Comparison of ENCODE assay signal across 8 cellular contexts in genomic region chr12:33439587-33440011, GRCh38. TPM values are rescaled to one million over a fixed set of nuclear protein-coding genes. Genes with fewer than 3 reads are reported as not detected.
DNase-seq lines count a peak whose midpoint lies in the region; ATAC-seq, FAIRE-seq and TF ChIP-seq lines count a peak whose summit lies in the region.

SYT10 (minus strand) TSS chr12:33439819; CDS start chr12:33439522, 297 bp downstream.

- DNase-seq in A673 (ENCODE audit: low spot score) (peak; percentile 20), GM12878 (ENCODE audit: low read depth, low spot score) (no peak), lower leg skin (ENCODE audit: low spot score in 2 of 2) (no peak), tibial nerve (ENCODE audit: low spot score in 2 of 2) (no peak)
- no peak for DNase-seq in stimulated activated CD4-positive, alpha-beta T cell treated with anti-CD3 and anti-CD28 coated beads, Interleukin-4, amount 100 ng/mL, for 4 hours

- RAD21 ChIA-PET in GM12878 (lab: Charles Lee; ENCODE audit: unreplicated experiment), result no interaction called here

- WGBS in GM12878 (ENCODE audit: insufficient coverage, insufficient replicate concordance, low lambda C conversion rate, missing lambda C conversion rate), result 78% methylated on average over 28 of the region's 49 CpGs
- 0 to 2% methylated on average over 10 to 26 of the region's 49 CpGs for WGBS in lower leg skin, 2 donors
- WGBS in tibial nerve, 2 donors, result 0 to 1% methylated on average over 34 to 48 of the region's 49 CpGs

- no TSS peak for BruUV-seq in A673 (replicated peaks; lab: Mats Ljungman, UMichigan)
- BruUV-seq in GM12878 (replicated peaks; lab: Mats Ljungman, UMichigan), result no TSS peak

- CTCF ChIA-PET in A673 (lab: Charles Lee) (no interaction called here), HEK293 (lab: Yijun Ruan, JAX) (no interaction called here), GM12878 (lab: Yijun Ruan, JAX) (no interaction called here)

- intact Hi-C loops in A673 (cut with micrococcal nuclease; ENCODE audit: unreplicated experiment), result no loop called here
- intact Hi-C loops in GM12878 (cut with micrococcal nuclease; ENCODE audit: unreplicated experiment), result no loop called here
- intact Hi-C loops in lower leg skin (cut with DNase I; ENCODE audit: low total_unique reads), result no loop called here

- SMC1A ChIA-PET in GM12878 (lab: Charles Lee; ENCODE audit: uncharacterized antibody, unreplicated experiment), result no interaction called here

- TF ChIP-seq CTCF in A673 (conservative IDR thresholded peaks at IDR 0.05; ENCODE audit: low read depth, low read length) (no peak), HEK293 (tag by site-specific recombination; IDR thresholded peaks at IDR 0.05) (no peak), GM12878 (IDR thresholded peaks at IDR 0.05 in 2 of 3, conservative IDR thresholded peaks at IDR 0.05 in 1 of 3; ENCODE audit: control insufficient read depth in 2 of 3, extremely low read depth in 1 of 3, insufficient read depth in 1 of 3, low read depth in 3 of 3, low read length in 3 of 3) (no peak), lower leg skin (IDR thresholded peaks at IDR 0.05) (no peak), tibial nerve (IDR thresholded peaks at IDR 0.05) (no peak)

- peak within 1 kb of the TSS; percentile 31 for H3K4me3 ChIP-seq in A673 (ENCODE audit: low read depth, low read length, poor library complexity, severe bottlenecking)
- peak within 1 kb of the TSS; percentile 50 for H3K4me3 ChIP-seq in HEK293 (ENCODE audit: low read depth, low read length)
- H3K4me3 ChIP-seq in GM12878, result no peak within 1 kb of the TSS
- peak within 1 kb of the TSS; percentile 60 for H3K4me3 ChIP-seq in lower leg skin (ENCODE audit: low read depth, poor library complexity, severe bottlenecking)
- peak within 1 kb of the TSS; percentile 40 to 62 (median 58) for H3K4me3 ChIP-seq in tibial nerve

- in situ Hi-C loops in GM12878 (cut with MboI), result no loop called here

- FAIRE-seq in GM12878 (lab: Jason Lieb, UNC), result no peak

- POLR2A ChIA-PET in A673 (lab: Charles Lee; ENCODE audit: low non-redundant PET) (no interaction called here), HEK293 (lab: Yijun Ruan, JAX) (no interaction called here), GM12878 (lab: Charles Lee) (no interaction called here)

- H4K20me1 ChIP-seq in GM12878 (ENCODE audit: control insufficient read depth, insufficient read depth), result no peaks in the 10 kb centered on the region

- H3K27me3 ChIP-seq in A673 (replicated peaks; ENCODE audit: insufficient read depth, low read depth, low read length, poor library complexity) (peaks cover 37% of the 10 kb centered on the region), GM12878 (replicated peaks in 1 of 2; ENCODE audit: control insufficient read depth in 2 of 2, insufficient read depth in 2 of 2, low read length in 1 of 2) (peaks cover 0 to 7% of the 10 kb centered on the region in 2 experiments; a peak in 2 of 4 replicates), tibial nerve (peaks cover 0 to 18% of the 10 kb centered on the region in 2 donors)

- H3K9me3 ChIP-seq in A673 (ENCODE audit: low read depth, low read length, poor library complexity, severe bottlenecking), result no peaks in the 10 kb centered on the region
- no peaks in the 10 kb centered on the region for H3K9me3 ChIP-seq in HEK293 (ENCODE audit: control insufficient read depth, insufficient read depth, low read depth, low read length)
- no peaks in the 10 kb centered on the region; the same call in 2 of the 3 replicates for H3K9me3 ChIP-seq in GM12878 (replicated peaks; ENCODE audit: control insufficient read depth, insufficient read depth, low read length)
- H3K9me3 ChIP-seq in tibial nerve, result no peaks in the 10 kb centered on the region

- H3K27ac ChIP-seq in A673 (ENCODE audit: low read depth, low read length, poor library complexity, severe bottlenecking) (no peak within 1 kb of the TSS), HEK293 (ENCODE audit: extremely low read depth, low read depth, low read length) (no peak within 1 kb of the TSS), GM12878 (ENCODE audit: control insufficient read depth, insufficient read depth) (no peak within 1 kb of the TSS), tibial nerve (peak within 1 kb of the TSS in 3 of 4 donors; percentile 43 to 78 (median 78))

- H3K36me3 ChIP-seq in A673 (ENCODE audit: insufficient read depth, low read length, poor library complexity, severe bottlenecking) (no peaks in the 10 kb centered on the region), HEK293 (ENCODE audit: control insufficient read depth in 2 of 2, insufficient read depth in 1 of 2, low read length in 2 of 2) (no peaks in the 10 kb centered on the region), GM12878 (ENCODE audit: control insufficient read depth in 2 of 2, insufficient read depth in 2 of 2, low read length in 1 of 2) (no peaks in the 10 kb centered on the region), tibial nerve (no peaks in the 10 kb centered on the region)

- no peak for TF ChIP-seq RAD21 in GM12878 (IDR thresholded peaks at IDR 0.05; ENCODE audit: insufficient read depth, low read depth, low read length)

- no peak within 1 kb of the TSS for H3K9ac ChIP-seq in GM12878 (ENCODE audit: control insufficient read depth, insufficient read depth, low read length)

- H3K4me1 ChIP-seq in A673 (ENCODE audit: insufficient read depth, low read length, poor library complexity, severe bottlenecking) (no peaks in the 10 kb centered on the region), HEK293 (ENCODE audit: control insufficient read depth, insufficient read depth, low read length) (0 out of 2 replicates have a peak, but pooled peaks cover 3% of the 10 kb centered on the region), GM12878 (ENCODE audit: control insufficient read depth, insufficient read depth, low read length) (no peaks in the 10 kb centered on the region), tibial nerve (peaks cover 0 to 18% (median 0%) of the 10 kb centered on the region in 4 donors)

- H2AFZ ChIP-seq in GM12878 (ENCODE audit: control insufficient read depth, low read depth, low read length), result no peak within 1 kb of the TSS

- TF ChIP-seq EP300 in GM12878 (IDR thresholded peaks at IDR 0.05; ENCODE audit: borderline replicate concordance in 1 of 2, control insufficient read depth in 1 of 2, low read depth in 2 of 2, low read length in 2 of 2), result no peak
- TF ChIP-seq EP300 in tibial nerve (IDR thresholded peaks at IDR 0.05), result peak in 1 of 2 donors; percentile 33

- peak within 1 kb of the TSS; percentile 21 for H3K4me2 ChIP-seq in GM12878 (ENCODE audit: control insufficient read depth, insufficient read depth)

- no peaks in the 10 kb centered on the region for H3K79me2 ChIP-seq in GM12878 (ENCODE audit: control insufficient read depth, insufficient read depth, low read length)

- no peak for TF ChIP-seq POLR2A in GM12878 (IDR thresholded peaks at IDR 0.05; ENCODE audit: low read depth, low read length)
- no peak for TF ChIP-seq POLR2A in lower leg skin (IDR thresholded peaks at IDR 0.05)
- no peak for TF ChIP-seq POLR2A in tibial nerve (IDR thresholded peaks at IDR 0.05)
- no peak for TF ChIP-seq POLR2A in GM18505 (IDR thresholded peaks at IDR 0.05; ENCODE audit: borderline replicate concordance, extremely low read depth, insufficient read depth, insufficient read length)

- no peak for ATAC-seq in GM12878
- no peak for ATAC-seq in GM18505 (IDR thresholded peaks at IDR 0.05; ENCODE audit: unreplicated experiment)
- ATAC-seq in HG02981 (IDR thresholded peaks at IDR 0.05; ENCODE audit: unreplicated experiment), result no peak

TF ChIP-seq in HEK293, 187 proteins besides CTCF, POLR2A, EP300 and RAD21 (continues in another document):
- TF ChIP-seq ZBTB17 (tag by site-specific recombination; IDR thresholded peaks at IDR 0.05), result peak; percentile 33; the same call in 1 of the 2 replicates

TF ChIP-seq in GM12878, 131 proteins besides CTCF, POLR2A, EP300 and RAD21:
- TF ChIP-seq MTA2 (IDR thresholded peaks at IDR 0.05; ENCODE audit: low read depth) (no peak), KAT2A (conservative IDR thresholded peaks at IDR 0.05; ENCODE audit: control insufficient read depth, low read depth, low read length) (no peak), DPF2 (IDR thresholded peaks at IDR 0.05) (no peak), HDGF (IDR thresholded peaks at IDR 0.05) (no peak), FOXM1 (IDR thresholded peaks at IDR 0.05; ENCODE audit: low read depth, low read length) (no peak), SUPT20H (IDR thresholded peaks at IDR 0.05; ENCODE audit: borderline replicate concordance, control insufficient read depth, low read depth, low read length) (no peak), ESRRA (IDR thresholded peaks at IDR 0.05; ENCODE audit: low read length) (no peak), RFX5 (IDR thresholded peaks at IDR 0.05; ENCODE audit: low read depth, low read length) (no peak)

RNA-seq across cellular contexts. Expression of gene SYT10, which starts in this region (rescaled TPM):
- total RNA-seq in A673 (2021), result not detected in 2 replicates
- total RNA-seq in GM12878 (2013; cell fraction: nucleolus; rRNA removed), result not detected in 2 replicates
- not detected in 2 replicates for total RNA-seq in GM12878 (2014; rRNA removed)
- not detected in 2 replicates for total RNA-seq in GM12878 (2014; rRNA removed; fragmentation: Illumina TruSeq; extraction: Trizol)
- 0.05 TPM in 1 of 2 replicates, not detected in the other for total RNA-seq in GM12878 (2021)
- not detected for polyA plus RNA-seq in GM12878 (2011; ENCODE audit: low read depth)
- polyA plus RNA-seq in GM12878 (2011; rRNA removed), result not detected in 2 replicates
- not detected in 2 replicates for polyA plus RNA-seq in GM12878 (2011; cell fraction: cytosol; rRNA removed)
- polyA plus RNA-seq in GM12878 (2011; cell fraction: nucleus; rRNA removed), result not detected in 2 replicates
- polyA plus RNA-seq in GM12878 (2012), result not detected in 2 replicates
- not detected in 2 replicates for polyA plus RNA-seq in GM12878 (2014; fragmentation: Illumina TruSeq; extraction: Trizol)
- polyA plus RNA-seq in GM12878 (2014; fragmentation: Nextera tagmentation; extraction: Ambion mirVana), result not detected
- not detected in 2 replicates for polyA plus RNA-seq in GM12878 (2014; rRNA removed)
- not detected for polyA plus RNA-seq in GM12878 (2016; fragmentation: Nextera tagmentation; extraction: Ambion mirVana)
- not detected in 2 replicates for polyA minus RNA-seq in GM12878 (2011; rRNA and poly(A)+ RNA removed)
- polyA minus RNA-seq in GM12878 (2011; cell fraction: cytosol; rRNA and poly(A)+ RNA removed), result not detected in 2 replicates
- polyA minus RNA-seq in GM12878 (2011; cell fraction: nucleus; rRNA and poly(A)+ RNA removed), result not detected in 2 replicates
- total RNA-seq in lower leg skin, result under 1 TPM in 2 of 4 donors, not detected in 2; 0.06 to 0.08 TPM
- 1 to 10 TPM; 1.4 to 5.0 (median 1.7) TPM for total RNA-seq in tibial nerve

Comparison
In these comparisons a context has a peak if more than half of its experiments do, and no peak if none do; other contexts are left out.
1. Peak in DNase-seq and H3K4me3 ChIP-seq in A673; RNA of the gene not detected or under 1 TPM.
2. H3K27ac ChIP-seq: peak in tibial nerve (3 of 4); none in A673 (single experiment), HEK293 (single experiment) and GM12878 (single experiment).